8 cellular contexts compared by ENCODE assay signal in the genomic region with DNA sequence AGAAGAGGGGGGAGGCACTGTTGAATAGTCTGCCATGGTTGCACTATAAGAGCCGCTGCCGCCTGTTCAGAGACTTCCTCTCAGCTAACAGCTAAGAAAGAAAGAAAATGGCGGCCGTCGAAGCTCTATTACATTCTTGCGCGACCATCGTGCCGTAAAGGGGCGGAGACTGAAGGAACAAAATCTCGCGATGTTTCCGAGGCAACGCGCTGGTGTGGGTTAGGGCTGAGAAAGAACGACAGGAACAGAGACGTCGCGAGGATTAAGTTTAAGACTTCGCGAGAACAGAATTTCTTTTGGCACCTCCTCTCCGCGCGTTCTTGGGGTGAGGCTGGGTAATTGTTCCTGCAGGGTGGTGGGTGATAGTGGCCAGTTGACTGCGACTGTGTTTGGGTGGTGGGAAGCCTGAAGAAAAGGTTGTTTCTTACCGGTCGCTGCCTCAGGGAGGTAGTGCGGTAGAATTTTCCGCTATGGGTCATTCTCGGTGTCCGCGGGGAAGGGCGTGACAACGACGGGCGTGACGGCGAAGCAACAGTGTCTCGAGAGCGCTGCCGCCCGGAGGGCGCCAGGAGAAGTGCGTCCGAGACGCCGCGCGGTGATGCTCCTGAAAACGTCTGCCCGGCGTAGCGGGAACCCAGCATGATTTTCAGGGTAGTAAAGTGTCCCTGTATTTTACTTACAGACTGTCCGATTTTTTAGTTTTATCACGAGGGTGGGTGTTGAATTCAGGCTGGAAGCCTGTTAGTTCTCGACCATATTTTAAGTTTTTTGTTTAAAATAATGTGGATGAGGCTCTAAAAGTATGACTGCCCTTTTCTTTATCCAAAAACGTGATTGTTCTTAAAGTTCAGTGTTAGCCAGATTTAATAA. TPM values are rescaled to one million over a fixed set of nuclear protein-coding genes. Genes with fewer than 3 reads are reported as not detected.
A peak's percentile ranks its signal among the peaks of the same experiment; 100 is the strongest.
DNase-seq lines count a peak whose midpoint lies in the region; ATAC-seq and TF ChIP-seq lines count a peak whose summit lies in the region.

Gene FUBP1, minus strand, starts transcription at position 104 of the 870 bp plus-strand sequence. Its CDS starts 68 bp downstream, at position 36.

- no peak within 1 kb of the TSS for H3K27ac Mint-ChIP-seq in CD4-positive, alpha-beta T cell

- no peaks in the 10 kb centered on the region for H3K9me3 ChIP-seq in CD4-positive, alpha-beta T cell (ENCODE audit: control insufficient read depth, low read length)
- no peaks in the 10 kb centered on the region for H3K9me3 ChIP-seq in ectodermal cell (ENCODE audit: control insufficient read depth, low read length)
- no peaks in the 10 kb centered on the region for H3K9me3 ChIP-seq in lower lobe of right lung

- peak within 1 kb of the TSS; percentile 99 for H3K27ac ChIP-seq in CD4-positive, alpha-beta T cell (ENCODE audit: low read depth, low read length)
- peak within 1 kb of the TSS; percentile 97 for H3K27ac ChIP-seq in ectodermal cell (ENCODE audit: insufficient read depth, low read depth, low read length, poor library complexity, severe bottlenecking)
- peak within 1 kb of the TSS; percentile 96 for H3K27ac ChIP-seq in lower lobe of right lung

- H3K4me1 Mint-ChIP-seq in CD4-positive, alpha-beta T cell (ENCODE audit: low read depth) = peaks cover 44% of the 10 kb centered on the region

- WGBS in ectodermal cell, 2 experiments = 0% methylated on average over 57 of the region's 57 CpGs

- intact Hi-C loops in CD4-positive, alpha-beta T cell (cut with DNase I, micrococcal nuclease) = loop anchor here (1.0 to 10.0 kb wide), 7 partner anchors 9 to 294 kb away; partner anchors contain the start of genes DNAJB4 (in 1 of the 2), MIGA1 (in 1 of the 2), USP33 (in 1 of the 2) and ZZZ3 (in 1 of the 2)
- intact Hi-C loops in lower lobe of right lung (cut with DNase I) = no loop called here

- H3K36me3 Mint-ChIP-seq in CD4-positive, alpha-beta T cell (ENCODE audit: low read depth) = peaks cover 27% of the 10 kb centered on the region

- POLR2A ChIA-PET in CD4-positive, alpha-beta T cell (lab: Charles Lee) = interaction anchor here (0.8 to 8.1 kb wide), 29 partner anchors 9 to 1711 kb away, joined by 3 to 419 read pairs (median 5); partner anchors contain the start of genes DNAJB4, GIPC2, IFI44 and MIGA1

- H3K4me1 ChIP-seq in ectodermal cell (ENCODE audit: control insufficient read depth, insufficient read depth, low read length) (peaks cover 11% of the 10 kb centered on the region), lower lobe of right lung (peaks cover 46% of the 10 kb centered on the region)

- H3K27me3 ChIP-seq in CD4-positive, alpha-beta T cell (ENCODE audit: control insufficient read depth, insufficient read depth, low read length) = no peaks in the 10 kb centered on the region
- no peaks in the 10 kb centered on the region for H3K27me3 ChIP-seq in ectodermal cell (ENCODE audit: control insufficient read depth, insufficient read depth, low read length, poor library complexity, severe bottlenecking)
- H3K27me3 ChIP-seq in lower lobe of right lung (ENCODE audit: low read depth) = no peaks in the 10 kb centered on the region

- H3K9me3 Mint-ChIP-seq in CD4-positive, alpha-beta T cell = no peaks in the 10 kb centered on the region

- CTCF ChIA-PET in CD4-positive, alpha-beta T cell (lab: Charles Lee) = interaction anchor here (1.5 to 3.1 kb wide), 3 partner anchors 22 to 296 kb away, joined by 7 to 19 read pairs (median 8); partner anchors contain the start of genes DNAJB4 and ZZZ3

- H3K27me3 Mint-ChIP-seq in CD4-positive, alpha-beta T cell = no peaks in the 10 kb centered on the region

- H3K36me3 ChIP-seq in ectodermal cell (ENCODE audit: control insufficient read depth, insufficient read depth, low read length) (peaks cover 6% of the 10 kb centered on the region), lower lobe of right lung (no peaks in the 10 kb centered on the region)

- peak; percentile 70 for TF ChIP-seq CTCF in CD4-positive, alpha-beta T cell (IDR thresholded peaks at IDR 0.05)
- peak; percentile 84 for TF ChIP-seq CTCF in lower lobe of right lung (IDR thresholded peaks at IDR 0.05)

- peak; percentile 91 to 96 (median 92) for DNase-seq in CD4-positive, alpha-beta T cell
- DNase-seq in NCI-H774 (lab: John Stamatoyannopoulos, UW) (peak; percentile 97), lower lobe of right lung (peak; percentile 93)
- peak; percentile 94 to 96 for DNase-seq in activated CD4-positive, alpha-beta T cell treated with anti-CD3 and anti-CD28 coated beads, Interleukin-2, amount 50 U/mL, for 48 hours
- DNase-seq in stimulated activated CD4-positive, alpha-beta T cell treated with anti-CD3 and anti-CD28 coated beads, TNF-alpha, amount 100 ng/mL, for 24 hours (ENCODE audit: low read depth in 3 of 3) = peak; percentile 87 to 95 (median 91)

- H3K4me3 Mint-ChIP-seq in CD4-positive, alpha-beta T cell = no peak within 1 kb of the TSS

- ATAC-seq in CD4-positive, alpha-beta T cell (ENCODE audit: poor library complexity) = peak; percentile 75
- ATAC-seq in GM19397 (IDR thresholded peaks at IDR 0.05; ENCODE audit: unreplicated experiment) (peak; percentile 80), HG03571 (IDR thresholded peaks at IDR 0.05; ENCODE audit: unreplicated experiment) (peak; percentile 70), lower lobe of right lung (peak; percentile 96 to 97)

- H3K4me3 ChIP-seq in ectodermal cell (ENCODE audit: insufficient read depth, low read depth, low read length) (peak within 1 kb of the TSS; percentile 92), lower lobe of right lung (peak within 1 kb of the TSS; percentile 76)

RNA-seq across cellular contexts. Expression of gene FUBP1, which starts in this region (rescaled TPM):
- 100 to 1,000 TPM; 196 to 202 TPM for total RNA-seq in CD4-positive, alpha-beta T cell
- 374 TPM for polyA plus RNA-seq in ectodermal cell (2013, experiment 1 of 4)
- polyA plus RNA-seq in ectodermal cell (2013, experiment 2 of 4) = 337 TPM
- polyA plus RNA-seq in ectodermal cell (2013, experiment 3 of 4) = 233 TPM
- 267 TPM for polyA plus RNA-seq in ectodermal cell (2013, experiment 4 of 4)
- total RNA-seq in lower lobe of right lung = 96.6 TPM

Comparison
In these comparisons a context has a peak if more than half of its experiments do, and no peak if none do; other contexts are left out.
1. Peak in every context shown above with its lines: DNase-seq, ATAC-seq, H3K4me3 ChIP-seq and H3K27ac ChIP-seq.